ENCODE assay signal across 14 cellular contexts in genomic region chr4:94446386-94446785, GRCh38. TPM values are rescaled to one million over a fixed set of nuclear protein-coding genes. Genes with fewer than 3 reads are reported as not detected.
DNase-seq lines count a peak whose midpoint lies in the region; ATAC-seq and TF ChIP-seq lines count a peak whose summit lies in the region.
"Had no signal": no experiment of that assay in that cellular context is flagged by ENCODE, and none has a peak within 500 bp of the region (broad histone marks: within the 10 kb centered on the region; RNA-seq: fewer than 3 reads in every experiment).

No MANE protein-coding gene starts in this region.

- H3K27ac Mint-ChIP-seq in osteocyte (ENCODE audit: unreplicated experiment), result peak overlapping the region; percentile 65
- H3K27ac Mint-ChIP-seq in Caco-2 (ENCODE audit: unreplicated experiment), result no peak overlapping the region
- H3K27ac Mint-ChIP-seq: activated naive CD8-positive, alpha-beta T cell had no signal

- H3K27me3 ChIP-seq in prostate gland (replicated peaks; ENCODE audit: insufficient read depth) (no peaks in the 10 kb centered on the region), Caco-2 (replicated peaks; ENCODE audit: control insufficient read depth, insufficient read depth, low read length) (no peaks in the 10 kb centered on the region)
- H3K27me3 ChIP-seq: testis had no signal

- peak; percentile 5 for DNase-seq in Daoy (ENCODE audit: low read depth)
- DNase-seq in RWPE1 (ENCODE audit: low spot score), result peak; percentile 30
- no peak for DNase-seq in osteocyte (ENCODE audit: extremely low spot score, unreplicated experiment)
- DNase-seq in DMS79 treated with DMSO at 0.1 percent for 48 hours (lab: John Stamatoyannopoulos, UW), result no peak
- no peak for DNase-seq in prostate gland (ENCODE audit: low spot score)
- DNase-seq in OCI-M1 (lab: John Stamatoyannopoulos, UW), result no peak
- DNase-seq in Caco-2, result no peak
- DNase-seq: C1 segment of cervical spinal cord, islet precursor cell, NCI-H1436, NCI-H446 treated with DMSO at 0.1 percent for 48 hours, testis had no signal

- WGBS in prostate gland, result 87% methylated on average over 3 of the region's 3 CpGs

- no peaks in the 10 kb centered on the region for H3K27me3 Mint-ChIP-seq in osteocyte (ENCODE audit: unreplicated experiment)
- H3K27me3 Mint-ChIP-seq in Caco-2 (ENCODE audit: insufficient read depth, unreplicated experiment), result no peaks in the 10 kb centered on the region

- no peaks in the 10 kb centered on the region for H3K9me3 ChIP-seq in prostate gland
- no peaks in the 10 kb centered on the region for H3K9me3 ChIP-seq in Caco-2
- H3K9me3 ChIP-seq: testis had no signal

- no peaks in the 10 kb centered on the region for H3K36me3 ChIP-seq in prostate gland
- H3K36me3 ChIP-seq in Caco-2 (ENCODE audit: control insufficient read depth, insufficient read depth, low read length), result no peaks in the 10 kb centered on the region

- POLR2A ChIA-PET in RWPE1 (lab: Yijun Ruan, JAX; ENCODE audit: low non-redundant PET) (no interaction called here), Caco-2 (lab: Charles Lee) (no interaction called here)

- H3K4me3 Mint-ChIP-seq in osteocyte (ENCODE audit: unreplicated experiment), result no peak overlapping the region
- no peak overlapping the region for H3K4me3 Mint-ChIP-seq in Caco-2 (ENCODE audit: unreplicated experiment)
- H3K4me3 Mint-ChIP-seq: activated naive CD8-positive, alpha-beta T cell had no signal

- ATAC-seq in esophagus mucosa, result peak; percentile 87

- no peaks in the 10 kb centered on the region for H3K4me1 ChIP-seq in prostate gland (replicated peaks)
- H3K4me1 ChIP-seq in Caco-2, result peaks cover 28% of the 10 kb centered on the region
- H3K4me1 ChIP-seq: testis had no signal

- H3K4me3 ChIP-seq in prostate gland, result no peak overlapping the region
- H3K4me3 ChIP-seq in Caco-2 (ENCODE audit: low read depth, low read length), result no peak overlapping the region
- H3K4me3 ChIP-seq: testis had no signal

- no peak for TF ChIP-seq CTCF in RWPE1 (conservative IDR thresholded peaks at IDR 0.05; ENCODE audit: low read depth)
- no peak for TF ChIP-seq CTCF in osteocyte (IDR thresholded peaks at IDR 0.05)
- no peak for TF ChIP-seq CTCF in prostate gland (IDR thresholded peaks at IDR 0.05)
- no peak for TF ChIP-seq CTCF in Caco-2 (IDR thresholded peaks at IDR 0.05; ENCODE audit: insufficient read depth in 1 of 2, low read depth in 1 of 2, low read length in 1 of 2, severe bottlenecking in 1 of 2, unreplicated experiment in 1 of 2)

- H3K4me1 Mint-ChIP-seq in osteocyte (ENCODE audit: unreplicated experiment) (peaks cover 56% of the 10 kb centered on the region), Caco-2 (ENCODE audit: low read depth, unreplicated experiment) (peaks cover 23% of the 10 kb centered on the region)

- TF ChIP-seq POLR2A in prostate gland (IDR thresholded peaks at IDR 0.05), result no peak

- no TSS peak for BruUV-seq in Caco-2 (replicated peaks; lab: Mats Ljungman, UMichigan)

- CTCF ChIA-PET in RWPE1 (lab: Yijun Ruan, JAX) (no interaction called here), Caco-2 (lab: Charles Lee) (no interaction called here)

- no peaks in the 10 kb centered on the region for H3K36me3 Mint-ChIP-seq in osteocyte (ENCODE audit: unreplicated experiment)
- peaks cover 2% of the 10 kb centered on the region for H3K36me3 Mint-ChIP-seq in Caco-2 (ENCODE audit: insufficient read depth, unreplicated experiment)
- H3K36me3 Mint-ChIP-seq: activated naive CD8-positive, alpha-beta T cell had no signal

- no peak overlapping the region for H3K27ac ChIP-seq in RWPE1
- H3K27ac ChIP-seq in prostate gland, result no peak overlapping the region
- H3K27ac ChIP-seq: testis had no signal

- intact Hi-C loops in prostate gland (cut with DNase I) (no loop called here), Caco-2 (cut with micrococcal nuclease; ENCODE audit: unreplicated experiment) (no loop called here)

- no peaks in the 10 kb centered on the region for H3K9me3 Mint-ChIP-seq in osteocyte (ENCODE audit: unreplicated experiment)
- no peaks in the 10 kb centered on the region for H3K9me3 Mint-ChIP-seq in Caco-2 (ENCODE audit: unreplicated experiment)

RNA-seq across cellular contexts. Expression of gene PDLIM5, which starts 5.4 kb away (rescaled TPM):
- 23.3 and 28.9 TPM in 2 replicates for total RNA-seq in Daoy (2014; rRNA removed; shearing (Covaris generic))
- total RNA-seq in esophagus mucosa (142 TPM), osteocyte (301 and 324 TPM in 2 replicates), prostate gland (100 to 1,000 TPM; 115 to 228 TPM), Caco-2 (2022) (106 and 116 TPM in 2 replicates)

Comparison
In these comparisons a context has a peak if more than half of its experiments do, and no peak if none do; other contexts are left out.
1. DNase-seq: peak in Daoy (single experiment) and RWPE1 (single experiment); none in osteocyte (single experiment), DMS79 treated with DMSO at 0.1 percent for 48 hours (single experiment), prostate gland (single experiment), OCI-M1 (single experiment) and Caco-2 (0 of 2).